In the genomic region with DNA sequence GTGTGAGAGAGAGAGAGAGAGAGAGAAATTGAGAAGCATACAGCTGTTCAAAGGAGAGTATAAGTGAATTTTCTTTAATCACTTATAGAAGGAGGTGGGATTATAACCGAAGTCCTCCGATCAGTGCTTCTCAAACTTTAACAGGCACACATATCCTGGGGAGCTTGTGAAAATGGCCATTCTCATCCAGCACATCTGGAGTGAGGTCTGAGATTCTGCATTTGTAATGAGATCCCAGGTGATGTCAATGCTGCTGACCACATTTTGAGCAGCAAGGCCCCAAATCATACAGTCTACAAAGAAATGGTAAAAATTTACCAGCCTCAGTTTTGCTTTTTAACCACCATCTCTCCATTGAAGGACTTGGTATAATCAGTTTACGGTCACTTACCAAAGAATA, we compare ENCODE assay signal across 13 cellular contexts.
A peak's percentile ranks its signal among the peaks of the same experiment; 100 is the strongest.
DNase-seq lines count a peak whose midpoint lies in the region; ATAC-seq, FAIRE-seq and TF ChIP-seq lines count a peak whose summit lies in the region.
"Had no signal": no experiment of that assay in that cellular context is flagged by ENCODE, and none has a peak within 500 bp of the region (broad histone marks: within the 10 kb centered on the region; RNA-seq: fewer than 3 reads in every experiment).

No MANE protein-coding gene starts in this region.

- no peak for TF ChIP-seq CTCF in mammary epithelial cell (conservative IDR thresholded peaks at IDR 0.05 in 1 of 2, IDR thresholded peaks at IDR 0.05 in 1 of 2; ENCODE audit: extremely low read depth in 1 of 2, insufficient read depth in 1 of 2, low read depth in 1 of 2, low read length in 2 of 2)
- TF ChIP-seq CTCF in breast epithelium (IDR thresholded peaks at IDR 0.05), result no peak
- no peak for TF ChIP-seq CTCF in kidney (IDR thresholded peaks at IDR 0.05; ENCODE audit: borderline replicate concordance, extremely low read depth, insufficient read depth)
- TF ChIP-seq CTCF in HFFc6 (IDR thresholded peaks at IDR 0.05), result no peak

- ATAC-seq in HG02798 (IDR thresholded peaks at IDR 0.05; ENCODE audit: poor library complexity, unreplicated experiment) (peak; percentile 28), HG03558 (IDR thresholded peaks at IDR 0.05; ENCODE audit: extremely low read depth, unreplicated experiment) (peak; percentile 2)
- ATAC-seq: K562 had no signal

- no peak for TF ChIP-seq POLR2A in breast epithelium (IDR thresholded peaks at IDR 0.05)

- H3K4me3 ChIP-seq in mammary epithelial cell (replicated peaks in 1 of 3; ENCODE audit: insufficient read depth in 1 of 3, low read depth in 2 of 3, low read length in 3 of 3) (no peak overlapping the region), breast epithelium (no peak overlapping the region), kidney (ENCODE audit: low read length in 2 of 2) (no peak overlapping the region)
- H3K4me3 ChIP-seq: K562 had no signal

- BruUV-seq in mammary epithelial cell (replicated peaks; lab: Mats Ljungman, UMichigan), result no TSS peak

- CTCF ChIA-PET in mammary epithelial cell (lab: Charles Lee; ENCODE audit: low non-redundant PET), result no interaction called here

- H3K9me3 Mint-ChIP-seq in HFFc6, result no peaks in the 10 kb centered on the region
- H3K9me3 Mint-ChIP-seq: dendritic cell treated with granulocyte-macrophage colony-stimulating factor and Interleukin-4, amounts not matched to agents 40 ng/mL and 50 ng/mL, for 4 days had no signal

- peaks cover 8% of the 10 kb centered on the region for H3K4me1 ChIP-seq in mammary epithelial cell (ENCODE audit: insufficient read depth, low read length)
- H3K4me1 ChIP-seq in breast epithelium, result no peaks in the 10 kb centered on the region
- peaks cover 4 to 19% of the 10 kb centered on the region in 2 donors for H3K4me1 ChIP-seq in kidney (ENCODE audit: control insufficient read depth in 1 of 2, insufficient read depth in 1 of 2, low read depth in 1 of 2, low read length in 2 of 2)

- peak overlapping the region; percentile 26 for H2AFZ ChIP-seq in mammary epithelial cell (ENCODE audit: low read depth, low read length)

- H3K4me2 ChIP-seq in mammary epithelial cell (ENCODE audit: insufficient read depth, low read depth, low read length), result no peak overlapping the region

- DNase-seq in mammary epithelial cell, result no peak
- no peak for DNase-seq in breast epithelium (ENCODE audit: low spot score in 2 of 2)
- DNase-seq in RKO (ENCODE audit: low spot score), result no peak
- no peak for DNase-seq in kidney
- DNase-seq in T-helper 1 cell, result no peak
- no peak for DNase-seq in HFFc6
- DNase-seq: activated CD4-positive, alpha-beta T cell treated with anti-CD3 and anti-CD28 coated beads, Interleukin-2, amount 50 U/mL, for 1 hour had no signal

- H4K20me1 ChIP-seq in mammary epithelial cell (ENCODE audit: insufficient read depth, low read length), result no peaks in the 10 kb centered on the region

- H3K27me3 Mint-ChIP-seq in HFFc6 (ENCODE audit: insufficient read depth), result no peaks in the 10 kb centered on the region
- H3K27me3 Mint-ChIP-seq: activated naive CD8-positive, alpha-beta T cell; dendritic cell treated with granulocyte-macrophage colony-stimulating factor and Interleukin-4, amounts not matched to agents 40 ng/mL and 50 ng/mL, for 4 days had no signal

- H3K4me3 Mint-ChIP-seq in HFFc6, result no peak overlapping the region
- H3K4me3 Mint-ChIP-seq: activated naive CD8-positive, alpha-beta T cell; dendritic cell treated with granulocyte-macrophage colony-stimulating factor and Interleukin-4, amounts not matched to agents 40 ng/mL and 50 ng/mL, for 4 days had no signal

- H3K27ac ChIP-seq in mammary epithelial cell (ENCODE audit: insufficient read depth, low read depth, low read length), result no peak overlapping the region
- H3K27ac ChIP-seq in breast epithelium, result no peak overlapping the region
- H3K27ac ChIP-seq in kidney (ENCODE audit: low read depth in 2 of 2, low read length in 2 of 2), result peak overlapping the region in 1 of 2 donors; percentile 32
- H3K27ac ChIP-seq: 22Rv1 had no signal

- no peak overlapping the region for H3K27ac Mint-ChIP-seq in HFFc6
- H3K27ac Mint-ChIP-seq: activated naive CD8-positive, alpha-beta T cell; dendritic cell treated with granulocyte-macrophage colony-stimulating factor and Interleukin-4, amounts not matched to agents 40 ng/mL and 50 ng/mL, for 4 days had no signal

- H3K36me3 Mint-ChIP-seq in HFFc6 (ENCODE audit: low read depth), result no peaks in the 10 kb centered on the region

- no peak overlapping the region for H3K9ac ChIP-seq in mammary epithelial cell (ENCODE audit: insufficient read depth, low read length)
- H3K9ac ChIP-seq in kidney (ENCODE audit: low read length in 2 of 2), result no peak overlapping the region

- no peak for FAIRE-seq in kidney (lab: Jason Lieb, UNC)
- FAIRE-seq: K562 had no signal

- dilution Hi-C loops in mammary epithelial cell (cut with HindIII; ENCODE audit: low sequenced_read_pairs), result no loop called here

- 100% methylated on average over 3 of the region's 3 CpGs for WGBS in mammary epithelial cell (ENCODE audit: low coverage, missing lambda C conversion rate)

- no peaks in the 10 kb centered on the region for H3K27me3 ChIP-seq in mammary epithelial cell (ENCODE audit: insufficient read depth, low read length)
- H3K27me3 ChIP-seq in breast epithelium, result no peaks in the 10 kb centered on the region

- H3K36me3 ChIP-seq in mammary epithelial cell (ENCODE audit: insufficient read depth, low read length) (no peaks in the 10 kb centered on the region), breast epithelium (no peaks in the 10 kb centered on the region), kidney (ENCODE audit: control insufficient read depth in 1 of 2, insufficient read depth in 2 of 2, low read length in 2 of 2) (no peaks in the 10 kb centered on the region)

- peaks cover 20% of the 10 kb centered on the region for H3K4me1 Mint-ChIP-seq in HFFc6 (ENCODE audit: low read depth)

- H3K9me3 ChIP-seq in mammary epithelial cell (replicated peaks; ENCODE audit: insufficient read depth, low read length) (no peaks in the 10 kb centered on the region), breast epithelium (no peaks in the 10 kb centered on the region), kidney (ENCODE audit: control insufficient read depth in 1 of 2, low read length in 2 of 2) (no peaks in the 10 kb centered on the region)

- no peaks in the 10 kb centered on the region for H3K79me2 ChIP-seq in mammary epithelial cell (ENCODE audit: insufficient read depth, low read length)

- intact Hi-C loops in mammary epithelial cell (cut with micrococcal nuclease) (no loop called here), breast epithelium (cut with DNase I; ENCODE audit: low total_unique reads) (no loop called here), kidney (cut with DNase I) (no loop called here)

- in situ Hi-C loops in mammary epithelial cell (cut with MboI; ENCODE audit: low sequenced_read_pairs in 2 of 2), result no loop called here
